Comparison of ENCODE assay signal across 13 cellular contexts in genomic region chrX:107721318-107721717, GRCh38. TPM values are rescaled to one million over a fixed set of nuclear protein-coding genes. Genes with fewer than 3 reads are reported as not detected.
DNase-seq lines count a peak whose midpoint lies in the region; ATAC-seq lines count a peak whose summit lies in the region.
"Had no signal": no experiment of that assay in that cellular context is flagged by ENCODE, and none has a peak within 500 bp of the region (broad histone marks: within the 10 kb centered on the region; RNA-seq: fewer than 3 reads in every experiment).

No MANE protein-coding gene starts in this region.

- POLR2A ChIA-PET in CD4-positive, alpha-beta memory T cell (lab: Charles Lee; ENCODE audit: partially characterized antibody): interaction anchor here (1.0 to 18.8 kb wide), 3 partner anchors 21 to 54 kb away, joined by 3 to 1740 read pairs (median 5); partner anchors contain the start of gene TSC22D3

- no peaks in the 10 kb centered on the region for H3K9me3 ChIP-seq in CD4-positive, alpha-beta memory T cell (ENCODE audit: control insufficient read depth in 1 of 2, low read length in 2 of 2)

- peaks cover 0 to 5% of the 10 kb centered on the region in 2 donors for H3K36me3 Mint-ChIP-seq in CD4-positive, alpha-beta memory T cell
- H3K36me3 Mint-ChIP-seq: activated naive CD4-positive, alpha-beta T cell treated with anti-CD3 and anti-CD28 coated beads, Interleukin-2, amount 50 U/mL, for 72 hours had no signal

- H3K27me3 ChIP-seq in CD4-positive, alpha-beta memory T cell (ENCODE audit: insufficient read depth, low read length): no peaks in the 10 kb centered on the region

- H3K27me3 Mint-ChIP-seq in CD4-positive, alpha-beta memory T cell: no peaks in the 10 kb centered on the region

- H3K4me3 Mint-ChIP-seq in CD4-positive, alpha-beta memory T cell: no peak overlapping the region
- H3K4me3 Mint-ChIP-seq: T-helper 1 cell treated with Interleukin-12 subunit alpha and Interleukin-12 subunit beta and Interleukin-4 antibody, amounts not matched to agents 30 μg/mL and 1 μg/mL, for 36 hours had no signal

- ATAC-seq in GM18870 (IDR thresholded peaks at IDR 0.05; ENCODE audit: unreplicated experiment): peak; percentile 31
- ATAC-seq in HG02759 (IDR thresholded peaks at IDR 0.05; ENCODE audit: unreplicated experiment): peak; percentile 46
- peak; percentile 3 for ATAC-seq in sciatic nerve
- ATAC-seq: activated naive CD4-positive, alpha-beta T cell treated with anti-CD3 and anti-CD28 coated beads, Interleukin-2, amount 50 U/mL, for 72 hours had no signal

- CTCF ChIA-PET in CD4-positive, alpha-beta memory T cell (lab: Charles Lee; ENCODE audit: partially characterized antibody): interaction anchor here (3.7 to 17.4 kb wide), 4 partner anchors 16 to 61 kb away, joined by 19 to 462 read pairs (median 56); partner anchors contain the start of genes NCBP2L and TSC22D3

- peaks cover 17% of the 10 kb centered on the region for H3K4me1 ChIP-seq in CD4-positive, alpha-beta memory T cell (ENCODE audit: insufficient read depth, low read length)

- DNase-seq in NOMO-1 (lab: John Stamatoyannopoulos, UW; ENCODE audit: unreplicated experiment in 2 of 2) (peak; percentile 60 to 62), sciatic nerve (ENCODE audit: low spot score) (no peak), activated gamma-delta T cell (lab: John Stamatoyannopoulos, UW) (no peak), AG08395 (ENCODE audit: low spot score) (no peak), NCI-H2029 (lab: John Stamatoyannopoulos, UW) (no peak)
- no peak for DNase-seq in CD4-positive, alpha-beta memory T cell
- DNase-seq: NCI-H1417 treated with DMSO at 0.1 percent for 48 hours; stimulated activated CD4-positive, alpha-beta T cell treated with anti-CD3 and anti-CD28 coated beads, Interleukin-4, amount 100 ng/mL, for 1 hour had no signal

- H3K27ac Mint-ChIP-seq in CD4-positive, alpha-beta memory T cell: peak overlapping the region in 2 of 7 donors; percentile 42 to 53
- H3K27ac Mint-ChIP-seq: activated naive CD4-positive, alpha-beta T cell treated with anti-CD3 and anti-CD28 coated beads, Interleukin-2, amount 50 U/mL, for 72 hours; T-helper 1 cell treated with Interleukin-12 subunit alpha and Interleukin-12 subunit beta and Interleukin-4 antibody, amounts not matched to agents 30 μg/mL and 1 μg/mL, for 36 hours had no signal

- H3K27ac ChIP-seq in CD4-positive, alpha-beta memory T cell (ENCODE audit: low read depth, low read length): no peak overlapping the region

- peaks cover 0 to 4% (median 0%) of the 10 kb centered on the region in 8 donors for H3K9me3 Mint-ChIP-seq in CD4-positive, alpha-beta memory T cell
- H3K9me3 Mint-ChIP-seq: activated naive CD4-positive, alpha-beta T cell treated with anti-CD3 and anti-CD28 coated beads, Interleukin-2, amount 50 U/mL, for 72 hours; T-helper 1 cell treated with Interleukin-12 subunit alpha and Interleukin-12 subunit beta and Interleukin-4 antibody, amounts not matched to agents 30 μg/mL and 1 μg/mL, for 36 hours had no signal

- H3K4me3 ChIP-seq in CD4-positive, alpha-beta memory T cell (ENCODE audit: low read length in 2 of 2): no peak overlapping the region

- intact Hi-C loops in sciatic nerve (cut with DNase I): no loop called here
- intact Hi-C loops in CD4-positive, alpha-beta memory T cell (cut with micrococcal nuclease): no loop called here

- H3K36me3 ChIP-seq in CD4-positive, alpha-beta memory T cell (ENCODE audit: insufficient read depth, low read length): no peaks in the 10 kb centered on the region

- H3K4me1 Mint-ChIP-seq in CD4-positive, alpha-beta memory T cell: peaks cover 9 to 21% (median 17%) of the 10 kb centered on the region in 4 donors

RNA-seq across cellular contexts. Expression of gene TSC22D3, which starts 54.3 kb away (rescaled TPM):
- 93.5 TPM for total RNA-seq in sciatic nerve
- 100 to 1,000 TPM; 195 to 202 TPM for total RNA-seq in CD4-positive, alpha-beta memory T cell
- 1,000 to 10,000 TPM in 1 of 2 donors, 100 to 1,000 TPM in 1; 760 to 1,424 TPM for polyA plus RNA-seq in CD4-positive, alpha-beta memory T cell

RNA-seq across cellular contexts. Expression of gene NCBP2L, which starts 56.2 kb away (rescaled TPM):
- not detected for total RNA-seq in sciatic nerve
- total RNA-seq in CD4-positive, alpha-beta memory T cell: not detected
- polyA plus RNA-seq in CD4-positive, alpha-beta memory T cell: not detected
- total RNA-seq: activated naive CD4-positive, alpha-beta T cell treated with anti-CD3 and anti-CD28 coated beads, Interleukin-2, amount 50 U/mL, for 72 hours; H4 had no signal

Comparison
In these comparisons a context has a peak if more than half of its experiments do, and no peak if none do; other contexts are left out.
1. DNase-seq: peak in NOMO-1 (2 of 2); none in sciatic nerve (single experiment), activated gamma-delta T cell (single experiment), AG08395 (single experiment), CD4-positive, alpha-beta memory T cell (0 of 5) and NCI-H2029 (single experiment).
2. Peak in every context shown above with its lines, with median percentiles within 50 percentile points of each other: ATAC-seq.